8 cellular contexts compared by ENCODE assay signal in genomic region chr12:111407371-111408115, GRCh38. TPM values are rescaled to one million over a fixed set of nuclear protein-coding genes. Genes with fewer than 3 reads are reported as not detected.
DNase-seq lines count a peak whose midpoint lies in the region; ATAC-seq, FAIRE-seq and TF ChIP-seq lines count a peak whose summit lies in the region.

No MANE protein-coding gene starts in this region.

- H2BK12ac ChIP-seq in H1 (ENCODE audit: low read depth, low read length) = no peak overlapping the region

- no peak overlapping the region for H4K91ac ChIP-seq in H1 (replicated peaks; ENCODE audit: insufficient read length, low read length)

- H3K4me3 ChIP-seq in NT2/D1 (ENCODE audit: insufficient read length, low read depth) (peak overlapping the region; percentile 92), H1 (ENCODE audit: extremely low read depth in 1 of 4, insufficient read depth in 2 of 4, low read depth in 3 of 4, low read length in 4 of 4) (peak overlapping the region in 3 of 4 experiments; percentile 76 to 93 (median 78); a peak in 5 of 8 replicates), neural cell (ENCODE audit: low read length) (peak overlapping the region; percentile 75)

- no peak overlapping the region for H3K4ac ChIP-seq in H1 (replicated peaks; ENCODE audit: insufficient read length, low read depth, low read length)

- ATAC-seq in CD4-positive, alpha-beta T cell (ENCODE audit: poor library complexity) = no peak

- H3K4me1 Mint-ChIP-seq in CD4-positive, alpha-beta T cell (ENCODE audit: low read depth) = peaks cover 82% of the 10 kb centered on the region

- H3K9me3 Mint-ChIP-seq in CD4-positive, alpha-beta T cell = no peaks in the 10 kb centered on the region

- POLR2A ChIA-PET in CD4-positive, alpha-beta T cell (lab: Charles Lee) = interaction anchor here (1.3 to 7.0 kb wide), 6 partner anchors 11 to 43 kb away, joined by 3 to 66 read pairs (median 20); no protein-coding TSS in a partner anchor
- POLR2A ChIA-PET in H1 (lab: Charles Lee; ENCODE audit: partially characterized antibody) = interaction anchor here (0.8 to 6.4 kb wide), 9 partner anchors 17 to 470 kb away, joined by 3 to 64 read pairs (median 4); no protein-coding TSS in a partner anchor

- TF ChIP-seq POLR2A in H1 (IDR thresholded peaks at IDR 0.05; ENCODE audit: control extremely low read depth in 1 of 2, low read depth in 2 of 2, low read length in 2 of 2) = no peak

- no peak overlapping the region for H4K8ac ChIP-seq in H1 (ENCODE audit: extremely low read depth, insufficient read depth, low read length)

- FAIRE-seq in H1 (lab: Jason Lieb, UNC) = no peak

- no peaks in the 10 kb centered on the region for H3K9me2 ChIP-seq in neural cell (ENCODE audit: insufficient read depth, low read length)

- peak overlapping the region; percentile 98 for H3K27ac ChIP-seq in CD4-positive, alpha-beta T cell (ENCODE audit: low read depth, low read length)
- H3K27ac ChIP-seq in H1 (ENCODE audit: low read depth, low read length) (no peak overlapping the region), neural cell (ENCODE audit: low read length) (no peak overlapping the region)

- H2BK120ac ChIP-seq in H1 (replicated peaks; ENCODE audit: low read depth, low read length) = no peak overlapping the region

- peak overlapping the region; percentile 90 to 97 for H3K4me2 ChIP-seq in H1 (ENCODE audit: insufficient read depth in 1 of 2, low read depth in 2 of 2, low read length in 2 of 2)
- no peak overlapping the region for H3K4me2 ChIP-seq in neural cell (ENCODE audit: low read length)

- WGBS in H1 (ENCODE audit: extremely low coverage in 1 of 2, insufficient coverage in 1 of 2, insufficient read length in 1 of 2, insufficient replicate concordance in 2 of 2, low coverage in 1 of 2, low lambda C conversion rate in 2 of 2, missing lambda C conversion rate in 1 of 2), 2 experiments = 66% methylated on average over 11 of the region's 11 CpGs; no CpG with 5 or more reads in 1 of the 2 experiments

- no peak for TF ChIP-seq CTCF in CD4-positive, alpha-beta T cell (IDR thresholded peaks at IDR 0.05)
- no peak for TF ChIP-seq CTCF in H1 (IDR thresholded peaks at IDR 0.05; ENCODE audit: control extremely low read depth in 1 of 3, insufficient read depth in 1 of 3, low read depth in 1 of 3, low read length in 3 of 3)
- TF ChIP-seq CTCF in neural cell (IDR thresholded peaks at IDR 0.05; ENCODE audit: poor library complexity, severe bottlenecking) = no peak

- no peak overlapping the region for H4K5ac ChIP-seq in H1 (ENCODE audit: insufficient read length, low read depth, low read length)

- no peak overlapping the region for H2BK20ac ChIP-seq in H1 (ENCODE audit: low read length)

- H2AFZ ChIP-seq in H1 (ENCODE audit: low read length) (no peak overlapping the region), neural cell (ENCODE audit: low read depth, low read length) (no peak overlapping the region)

- no peak overlapping the region for H3K56ac ChIP-seq in H1 (replicated peaks; ENCODE audit: insufficient read length, low read depth, low read length)

- H3K9ac ChIP-seq in NT2/D1 (ENCODE audit: insufficient read length, low read depth) (peak overlapping the region; percentile 93), H1 (replicated peaks in 1 of 4; ENCODE audit: extremely low read depth in 1 of 4, low read depth in 3 of 4, low read length in 3 of 4) (no peak overlapping the region; a peak in 2 of 7 replicates), neural cell (ENCODE audit: low read length) (peak overlapping the region; percentile 63)

- DNase-seq in CD4-positive, alpha-beta T cell = no peak
- DNase-seq in NT2/D1 (ENCODE audit: low read depth, low spot score) = no peak
- DNase-seq in H1 (ENCODE audit: low read depth in 1 of 2, low spot score in 2 of 2) = no peak
- no peak for DNase-seq in COLO668 (lab: John Stamatoyannopoulos, UW; ENCODE audit: unreplicated experiment)
- no peak for DNase-seq in D341Med (ENCODE audit: low spot score)
- DNase-seq in SW 1271 (lab: John Stamatoyannopoulos, UW) = no peak
- no peak for DNase-seq in stimulated activated naive CD4-positive, alpha-beta T cell treated with Interleukin-2 at 50 U/mL for 16 hours (lab: John Stamatoyannopoulos, UW)

- no peak for TF ChIP-seq EP300 in H1 (IDR thresholded peaks at IDR 0.05; ENCODE audit: borderline replicate concordance in 1 of 2, low read depth in 2 of 2, low read length in 2 of 2)
- no peak for TF ChIP-seq EP300 in neural cell (conservative IDR thresholded peaks at IDR 0.05; ENCODE audit: poor library complexity, severe bottlenecking)

- H3K27me3 ChIP-seq in CD4-positive, alpha-beta T cell (ENCODE audit: control insufficient read depth, insufficient read depth, low read length) = no peaks in the 10 kb centered on the region
- no peaks in the 10 kb centered on the region for H3K27me3 ChIP-seq in NT2/D1 (ENCODE audit: insufficient read depth, insufficient read length)
- H3K27me3 ChIP-seq in H1 (replicated peaks in 1 of 4; ENCODE audit: control insufficient read depth in 3 of 4, extremely low read depth in 1 of 4, insufficient read depth in 3 of 4, low read length in 3 of 4) = no peaks in the 10 kb centered on the region
- peaks cover 16% of the 10 kb centered on the region for H3K27me3 ChIP-seq in neural cell (ENCODE audit: insufficient read depth, low read depth, low read length)

- peak overlapping the region; percentile 32; the same call in 1 of the 2 replicates for H2BK15ac ChIP-seq in H1 (ENCODE audit: low read length)

- no peak overlapping the region; the same call in 1 of the 2 replicates for H2BK5ac ChIP-seq in H1 (ENCODE audit: low read depth, low read length)

- peak overlapping the region; percentile 89 for H3K27ac Mint-ChIP-seq in CD4-positive, alpha-beta T cell

- TF ChIP-seq RAD21 in H1 (IDR thresholded peaks at IDR 0.05 in 1 of 2, conservative IDR thresholded peaks at IDR 0.05 in 1 of 2; ENCODE audit: low read depth in 2 of 2, low read length in 2 of 2) = no peak
- no peak for TF ChIP-seq RAD21 in neural cell (conservative IDR thresholded peaks at IDR 0.05)

- H3K27me3 Mint-ChIP-seq in CD4-positive, alpha-beta T cell = no peaks in the 10 kb centered on the region

- intact Hi-C loops in CD4-positive, alpha-beta T cell (cut with DNase I, micrococcal nuclease) = loop anchor here (2.0 to 10.0 kb wide), 3 partner anchors 17 to 190 kb away; partner anchors contain the start of gene ATXN2 (in 2 of the 2)

- no peak overlapping the region for H2AK5ac ChIP-seq in H1 (ENCODE audit: low read depth, low read length)

- H3K14ac ChIP-seq in H1 (ENCODE audit: insufficient read length) = no peak overlapping the region

- no peak overlapping the region for H3K23ac ChIP-seq in H1 (ENCODE audit: insufficient read length)

- H3K18ac ChIP-seq in H1 (ENCODE audit: extremely low read depth, low read length) = peak overlapping the region; percentile 6; the same call in 1 of the 2 replicates

- H3K79me1 ChIP-seq in H1 (ENCODE audit: low read depth, low read length) = peaks cover 14% of the 10 kb centered on the region

- H3K79me2 ChIP-seq in H1 (ENCODE audit: control insufficient read depth in 1 of 2, insufficient read depth in 2 of 2, low read length in 2 of 2) (peaks cover 33 to 62% of the 10 kb centered on the region in 2 experiments), neural cell (replicated peaks; ENCODE audit: insufficient read depth, low read length) (no peaks in the 10 kb centered on the region)

- H3K4me3 Mint-ChIP-seq in CD4-positive, alpha-beta T cell = peak overlapping the region; percentile 88

- CTCF ChIA-PET in CD4-positive, alpha-beta T cell (lab: Charles Lee) = interaction anchor here (8.4 to 16.9 kb wide), 2 partner anchors 11 to 43 kb away, joined by 56 to 487 read pairs; no protein-coding TSS in a partner anchor
- CTCF ChIA-PET in H1 (lab: Charles Lee; ENCODE audit: partially characterized antibody) = interaction anchor here (1.2 to 22.8 kb wide), 2 partner anchors 12 to 41 kb away, joined by 3 to 838 read pairs; no protein-coding TSS in a partner anchor

- peaks cover 11% of the 10 kb centered on the region; the same call in 1 of the 2 replicates for H3K23me2 ChIP-seq in H1 (ENCODE audit: low read depth, low read length)

- H4K20me1 ChIP-seq in H1 (replicated peaks in 1 of 2; ENCODE audit: control insufficient read depth in 1 of 2, insufficient read depth in 2 of 2, low read length in 2 of 2) (peaks cover 14 to 20% of the 10 kb centered on the region in 2 experiments), neural cell (ENCODE audit: insufficient read depth) (no peaks in the 10 kb centered on the region)

- peaks cover 6% of the 10 kb centered on the region for H3K36me3 Mint-ChIP-seq in CD4-positive, alpha-beta T cell (ENCODE audit: low read depth)

- H3K4me1 ChIP-seq in NT2/D1 (ENCODE audit: insufficient read depth, insufficient read length) (peaks cover 38% of the 10 kb centered on the region), H1 (replicated peaks in 1 of 4; ENCODE audit: control insufficient read depth in 3 of 4, insufficient read depth in 4 of 4, low read length in 3 of 4) (peaks cover 13 to 65% (median 47%) of the 10 kb centered on the region in 4 experiments)

- H3K36me3 ChIP-seq in NT2/D1 (ENCODE audit: insufficient read depth, insufficient read length, low read length) (peaks cover 10% of the 10 kb centered on the region), H1 (ENCODE audit: control insufficient read depth in 2 of 4, insufficient read depth in 4 of 4, low read length in 3 of 4) (no peaks in the 10 kb centered on the region), neural cell (ENCODE audit: insufficient read depth, low read length) (no peaks in the 10 kb centered on the region)

- H3F3A ChIP-seq in neural cell (ENCODE audit: insufficient read depth, low read length, poor library complexity, severe bottlenecking) = no peaks in the 10 kb centered on the region

- H3K9me3 ChIP-seq in CD4-positive, alpha-beta T cell (ENCODE audit: control insufficient read depth, low read length) = no peaks in the 10 kb centered on the region
- H3K9me3 ChIP-seq in NT2/D1 (ENCODE audit: insufficient read depth, low read length) (no peaks in the 10 kb centered on the region), H1 (ENCODE audit: insufficient read depth in 2 of 2, low read depth in 1 of 2, low read length in 1 of 2) (no peaks in the 10 kb centered on the region), neural cell (ENCODE audit: low read length) (no peaks in the 10 kb centered on the region)

RNA-seq across cellular contexts. Expression of gene SH2B3, which starts 1.8 kb away (rescaled TPM):
- 10 to 100 TPM; 42.3 to 46.4 TPM for total RNA-seq in CD4-positive, alpha-beta T cell
- 29.8 and 34.1 TPM in 2 replicates for total RNA-seq in H1 (2021; fragmentation: NEBNext Ultra II Directional; extraction: Animal tissue kit (Norgen Biotek cat#: 25700))
- polyA plus RNA-seq in H1 (2011; rRNA removed) (20.8 and 25.1 TPM in 2 replicates), neural cell (3.0 and 4.4 TPM in 2 replicates)
- polyA plus RNA-seq in H1 (2011; cell fraction: cytosol; rRNA removed) = 18.3 TPM
- polyA plus RNA-seq in H1 (2011; cell fraction: nucleus; rRNA removed) = 18.8 TPM
- polyA plus RNA-seq in H1 (2012, experiment 1 of 2) = 18.4 to 20.9 TPM (median 20.6 TPM) in 4 replicates
- polyA plus RNA-seq in H1 (2012, experiment 2 of 2) = 12.1 TPM
- polyA plus RNA-seq in H1 (2013, experiment 1 of 2) = 20.8 TPM
- 21.5 TPM for polyA plus RNA-seq in H1 (2013, experiment 2 of 2)
- 12.6 and 17.8 TPM in 2 replicates for polyA minus RNA-seq in H1 (2011; rRNA and poly(A)+ RNA removed)
- polyA minus RNA-seq in H1 (2011; cell fraction: cytosol; rRNA and poly(A)+ RNA removed) = 19.1 TPM
- polyA minus RNA-seq in H1 (2011; cell fraction: nucleus; rRNA and poly(A)+ RNA removed) = 14.7 TPM
- 4.1 and 4.4 TPM in 2 replicates for polyA minus RNA-seq in neural cell

RNA-seq across cellular contexts. Expression of gene PHETA1, which starts 38.6 kb away (rescaled TPM):
- total RNA-seq in CD4-positive, alpha-beta T cell = 1 to 10 TPM; 1.3 to 1.7 TPM
- 12.3 and 13.7 TPM in 2 replicates for total RNA-seq in H1 (2021; fragmentation: NEBNext Ultra II Directional; extraction: Animal tissue kit (Norgen Biotek cat#: 25700))
- 5.2 and 9.7 TPM in 2 replicates for polyA plus RNA-seq in H1 (2011; rRNA removed)
- polyA plus RNA-seq in H1 (2011; cell fraction: cytosol; rRNA removed) = 7.1 TPM
- 8.6 TPM for polyA plus RNA-seq in H1 (2011; cell fraction: nucleus; rRNA removed)
- 5.3 to 9.2 TPM (median 8.8 TPM) in 4 replicates for polyA plus RNA-seq in H1 (2012, experiment 1 of 2)
- polyA plus RNA-seq in H1 (2012, experiment 2 of 2) = 12.2 TPM
- polyA plus RNA-seq in H1 (2013, experiment 1 of 2) = 6.6 TPM
- 6.6 TPM for polyA plus RNA-seq in H1 (2013, experiment 2 of 2)
- 2.0 and 2.5 TPM in 2 replicates for polyA minus RNA-seq in H1 (2011; rRNA and poly(A)+ RNA removed)
- polyA minus RNA-seq in H1 (2011; cell fraction: cytosol; rRNA and poly(A)+ RNA removed) = 5.1 TPM
- polyA minus RNA-seq in H1 (2011; cell fraction: nucleus; rRNA and poly(A)+ RNA removed) = 5.7 TPM
- 25.4 and 26.5 TPM in 2 replicates for polyA plus RNA-seq in neural cell
- polyA minus RNA-seq in neural cell = 20.0 and 20.8 TPM in 2 replicates

Comparison
In these comparisons a context has a peak if more than half of its experiments do, and no peak if none do; other contexts are left out.
1. H3K9ac ChIP-seq: peak in NT2/D1 (single experiment) and neural cell (single experiment); none in H1 (0 of 4).
2. Peak in every context shown above with its lines, with median percentiles within 50 percentile points of each other: H3K4me3 ChIP-seq.